8 cellular contexts compared by ENCODE assay signal in the genomic region with DNA sequence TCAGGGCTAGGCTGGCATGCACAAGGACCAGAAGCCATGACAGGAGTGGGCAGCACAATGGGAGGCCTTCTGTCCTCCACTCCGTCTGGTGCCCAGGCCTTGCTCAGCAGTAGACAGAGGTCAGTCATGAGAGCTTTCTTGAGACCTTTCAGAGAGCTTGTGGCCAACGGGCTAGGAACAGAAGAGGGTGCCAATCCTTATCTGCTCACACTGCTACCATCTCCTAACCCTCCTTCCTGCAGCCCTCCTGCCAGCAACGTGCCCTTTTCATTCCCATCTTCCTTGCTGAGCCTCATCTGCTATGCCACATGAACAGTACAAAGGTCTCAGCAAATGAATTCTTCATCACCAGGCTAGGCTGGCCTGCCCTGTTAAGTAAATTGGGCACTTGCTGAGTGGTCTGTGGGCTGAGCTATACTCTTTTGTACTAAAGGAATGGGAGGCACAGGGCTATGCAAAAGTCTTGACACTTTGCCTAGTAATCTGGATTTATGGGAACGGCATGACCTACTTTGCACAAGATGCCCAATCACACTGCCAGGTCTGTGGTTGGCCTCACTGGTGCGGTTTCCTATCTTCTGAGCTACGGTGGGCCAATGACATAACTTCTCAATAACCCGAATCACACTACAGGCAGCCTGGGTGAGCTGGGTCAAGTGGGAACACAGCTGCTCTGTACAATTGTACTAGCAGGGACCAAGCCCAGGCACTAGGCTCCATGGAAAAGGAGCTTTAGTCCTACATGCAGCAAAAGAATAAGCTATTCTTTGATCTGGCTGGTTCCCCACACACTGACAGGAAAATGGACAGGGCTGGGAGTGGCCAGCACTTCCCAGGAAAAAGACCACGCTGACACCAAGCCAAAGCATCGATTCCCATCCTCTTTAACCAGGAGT.
DNase-seq lines count a peak whose midpoint lies in the region; ATAC-seq and TF ChIP-seq lines count a peak whose summit lies in the region.

No MANE protein-coding gene starts in this region.

- H3K27ac ChIP-seq in brain microvascular endothelial cell: peak overlapping the region; percentile 65

- no peaks in the 10 kb centered on the region for H3K36me3 ChIP-seq in brain microvascular endothelial cell (replicated peaks)

- DNase-seq in stimulated activated CD4-positive, alpha-beta T cell treated with anti-CD3 and anti-CD28 coated beads, Interleukin-4, amount 100 ng/mL, for 24 hours: peak; percentile 19
- DNase-seq in stimulated activated CD4-positive, alpha-beta T cell treated with anti-CD3 and anti-CD28 coated beads, Interleukin-1b, Interleukin-23, amount 100 ng/mL, for 48 hours: no peak
- DNase-seq in brain microvascular endothelial cell (no peak), medulla oblongata (ENCODE audit: extremely low spot score) (peak; percentile 88), NCI-H446 (lab: John Stamatoyannopoulos, UW) (no peak)

- no peak for TF ChIP-seq CTCF in brain microvascular endothelial cell (IDR thresholded peaks at IDR 0.05; ENCODE audit: low read depth, low read length, missing control alignments)

- in situ Hi-C loops in brain microvascular endothelial cell (cut with HindIII; ENCODE audit: low pct_ligation_motif_present, low sequenced_read_pairs): no loop called here

- ATAC-seq in GM19035 (IDR thresholded peaks at IDR 0.05; ENCODE audit: unreplicated experiment): no peak
- no peak for ATAC-seq in HG03521 (IDR thresholded peaks at IDR 0.05; ENCODE audit: unreplicated experiment)
- ATAC-seq in HG03280 (IDR thresholded peaks at IDR 0.05; ENCODE audit: unreplicated experiment): no peak

- no peak overlapping the region for H3K4me3 ChIP-seq in brain microvascular endothelial cell (ENCODE audit: low read depth, low read length)

- no peaks in the 10 kb centered on the region for H3K27me3 ChIP-seq in brain microvascular endothelial cell (replicated peaks)

Comparison
In these comparisons a context has a peak if more than half of its experiments do, and no peak if none do; other contexts are left out.
1. DNase-seq: peak in stimulated activated CD4-positive, alpha-beta T cell treated with anti-CD3 and anti-CD28 coated beads, Interleukin-4, amount 100 ng/mL, for 24 hours (single experiment) and medulla oblongata (single experiment); none in stimulated activated CD4-positive, alpha-beta T cell treated with anti-CD3 and anti-CD28 coated beads, Interleukin-1b, Interleukin-23, amount 100 ng/mL, for 48 hours (single experiment), brain microvascular endothelial cell (single experiment) and NCI-H446 (0 of 2).